26 cellular contexts compared by ENCODE assay signal in genomic region chr19:32168111-32168510, GRCh38.
"Had no signal": no experiment of that assay in that cellular context is flagged by ENCODE, and none has a peak within 500 bp of the region (broad histone marks: within the 10 kb centered on the region; RNA-seq: fewer than 3 reads in every experiment).

No MANE protein-coding gene starts in this region.

- ATAC-seq: activated CD4-positive, CD25-positive, alpha-beta regulatory T cell treated with anti-CD3 and anti-CD28 coated beads, Interleukin-2, amount 50 U/mL, for 24 hours; activated T-cell treated with anti-CD3 and anti-CD28 coated beads, Interleukin-2, amount 50 U/mL, for 4 hours; Panc1; Right ventricle myocardium inferior had no signal

- H3K27ac ChIP-seq: brain microvascular endothelial cell, cardiac muscle cell, SJCRH30 had no signal

- H3K9me3 Mint-ChIP-seq: activated naive CD4-positive, alpha-beta T cell treated with anti-CD3 and anti-CD28 coated beads for 36 hours; activated T-cell treated with anti-CD3 and anti-CD28 coated beads, Interleukin-2, amount 50 U/mL, for 4 hours; T-helper 1 cell treated with Interleukin-12 subunit alpha and Interleukin-12 subunit beta and Interleukin-4 antibody, amounts not matched to agents 30 μg/mL and 1 μg/mL, for 36 hours had no signal

- H3K27ac Mint-ChIP-seq: activated naive CD4-positive, alpha-beta T cell treated with anti-CD3 and anti-CD28 coated beads for 36 hours; activated naive CD8-positive, alpha-beta T cell; T-helper 1 cell treated with Interleukin-12 subunit alpha and Interleukin-12 subunit beta and Interleukin-4 antibody, amounts not matched to agents 30 μg/mL and 1 μg/mL, for 36 hours had no signal

- H3K9me3 ChIP-seq: SJCRH30, SK-N-SH had no signal

- DNase-seq: activated CD4-positive, alpha-beta T cell treated with anti-CD3 and anti-CD28 coated beads for 4 hours; activated CD4-positive, alpha-beta T cell treated with anti-CD3 and anti-CD28 coated beads, Interleukin-2, amount 50 U/mL, for 4 hours; activated CD8-positive, alpha-beta memory T cell treated with anti-CD3 and anti-CD28 coated beads for 24 hours; activated gamma-delta T cell; activated naive CD4-positive, alpha-beta T cell treated with anti-CD3 and anti-CD28 coated beads for 36 hours; activated T-cell treated with anti-CD3 and anti-CD28 coated beads, Interleukin-2, amount 50 U/mL, for 4 hours; amygdala; brain microvascular endothelial cell; KG1; NCI-H1105; NCI-H1436; NCI-H187; NCI-H2081; NCI-H510A treated with DMSO at 0.1 percent for 48 hours; NCI-H69; NK-92 treated with Interleukin-12 subunit alpha and Interleukin-12 subunit beta, amount 100 ng/mL, for 24 hours; OCI-M1; RPMI8226; SJCRH30; SK-N-SH had no signal

- H3K4me1 ChIP-seq: SJCRH30 had no signal

- H3K27me3 ChIP-seq: brain microvascular endothelial cell, cardiac muscle cell, SJCRH30 had no signal

- H3K36me3 ChIP-seq: brain microvascular endothelial cell, cardiac muscle cell, SJCRH30 had no signal

- H3K4me3 Mint-ChIP-seq: activated naive CD4-positive, alpha-beta T cell treated with anti-CD3 and anti-CD28 coated beads for 36 hours; activated naive CD8-positive, alpha-beta T cell; activated T-cell treated with anti-CD3 and anti-CD28 coated beads, Interleukin-2, amount 50 U/mL, for 4 hours; T-helper 1 cell treated with Interleukin-12 subunit alpha and Interleukin-12 subunit beta and Interleukin-4 antibody, amounts not matched to agents 30 μg/mL and 1 μg/mL, for 36 hours had no signal

- H3K4me3 ChIP-seq: cardiac muscle cell, SJCRH30 had no signal

- H3K36me3 Mint-ChIP-seq: activated naive CD8-positive, alpha-beta T cell had no signal
